In the genomic region with DNA sequence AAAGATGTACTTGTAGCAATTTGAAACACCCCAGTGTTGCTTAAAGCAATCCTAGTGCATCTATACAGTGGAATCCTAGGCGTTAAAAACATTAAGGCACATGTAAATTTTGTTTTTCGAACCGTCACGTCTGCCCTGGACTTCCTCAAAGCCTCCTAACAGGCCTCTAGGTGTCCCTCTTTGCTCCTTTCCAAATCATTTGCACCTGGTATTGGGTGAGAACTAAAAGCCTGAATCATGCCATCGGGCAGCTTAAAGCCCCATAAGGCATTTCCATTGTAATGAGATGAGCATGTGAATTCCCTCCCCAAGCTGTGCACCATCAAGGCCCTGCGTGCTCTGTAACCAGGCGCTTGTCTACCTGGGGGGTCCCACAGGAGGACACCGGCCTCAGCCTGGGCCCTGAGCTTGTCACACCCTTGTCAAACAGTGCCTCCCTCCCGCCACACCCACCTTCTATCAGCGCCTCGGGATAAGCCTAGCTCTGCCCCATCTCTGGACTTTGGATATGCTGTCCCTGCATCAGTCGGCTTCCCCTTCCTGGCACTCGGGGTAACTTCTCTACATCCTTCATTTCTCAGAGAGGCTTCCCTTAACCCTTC, we compare ENCODE assay signal across 32 cellular contexts.
A peak's percentile ranks its signal among the peaks of the same experiment; 100 is the strongest.
DNase-seq lines count a peak whose midpoint lies in the region; FAIRE-seq and TF ChIP-seq lines count a peak whose summit lies in the region.
"Had no signal": no experiment of that assay in that cellular context is flagged by ENCODE, and none has a peak within 500 bp of the region (broad histone marks: within the 10 kb centered on the region; RNA-seq: fewer than 3 reads in every experiment).

No MANE protein-coding gene starts in this region.

- no peaks in the 10 kb centered on the region for H3K27me3 ChIP-seq in small intestine (ENCODE audit: control insufficient read depth in 2 of 2, insufficient read depth in 2 of 2, low read length in 2 of 2)
- H3K27me3 ChIP-seq in adrenal gland = no peaks in the 10 kb centered on the region
- H3K27me3 ChIP-seq: body of pancreas, thyroid gland, uterus had no signal

- TF ChIP-seq CTCF in coronary artery (IDR thresholded peaks at IDR 0.05) (no peak), adrenal gland (IDR thresholded peaks at IDR 0.05) (no peak)

- FAIRE-seq in small intestine (lab: Jason Lieb, UNC) = no peak
- FAIRE-seq: frontal cortex, GM12891 had no signal

- no peak overlapping the region for H3K4me3 ChIP-seq in small intestine (ENCODE audit: low read depth in 1 of 2, low read length in 2 of 2)
- H3K4me3 ChIP-seq in coronary artery = no peak overlapping the region
- H3K4me3 ChIP-seq in adrenal gland = no peak overlapping the region
- H3K4me3 ChIP-seq: body of pancreas, prostate gland, stomach, thyroid gland, uterus had no signal

- H3K9me3 ChIP-seq in small intestine (ENCODE audit: control insufficient read depth, low read depth) (no peaks in the 10 kb centered on the region), adrenal gland (replicated peaks in 1 of 3) (no peaks in the 10 kb centered on the region)
- H3K9me3 ChIP-seq: body of pancreas, neutrophil, prostate gland, stomach, thyroid gland, uterus had no signal

- intact Hi-C loops in adrenal gland (cut with DNase I) = loop anchor here (5.0 to 10.0 kb wide), 5 partner anchors 174 to 957 kb away; no protein-coding TSS in a partner anchor

- DNase-seq in NCI-H748 (lab: John Stamatoyannopoulos, UW; ENCODE audit: unreplicated experiment) = peak; percentile 1
- no peak for DNase-seq in NCI-H748 treated with DMSO at 0.1 percent for 48 hours (lab: John Stamatoyannopoulos, UW)
- DNase-seq in NCI-H82 (lab: John Stamatoyannopoulos, UW) = peak; percentile 69
- peak; percentile 37 for DNase-seq in iPS-NIHi11 (ENCODE audit: low spot score)
- DNase-seq in small intestine = peak; percentile 61
- DNase-seq in activated naive CD4-positive, alpha-beta T cell treated with Interleukin-2 at 50 U/mL for 16 hours = no peak
- no peak for DNase-seq in coronary artery (ENCODE audit: low spot score)
- no peak for DNase-seq in adrenal gland
- DNase-seq: activated CD4-positive, alpha-beta T cell treated with anti-CD3 and anti-CD28 coated beads, Interleukin-2, amount 50 U/mL, for 4 hours; activated naive CD4-positive, alpha-beta T cell; activated T-cell treated with anti-CD3 and anti-CD28 coated beads, Interleukin-2, amount 50 U/mL, for 72 hours; AML-193; body of pancreas; Calu3; CD4-positive, CD25-positive, alpha-beta regulatory T cell; cerebellar nuclear complex; HCEC 1CT; hippocampal formation; MV-4-11; NCI-H1436 treated with DMSO at 0.1 percent for 48 hours; NCI-H2081 treated with DMSO at 0.1 percent for 48 hours; NCI-H446; Right ventricle myocardium superior; stimulated activated CD4-positive, alpha-beta T cell treated with anti-CD3 and anti-CD28 coated beads, Interleukin-4, amount 100 ng/mL, for 1 hour; stomach; T-helper 17 cell; thyroid gland; uterus had no signal

- H3K36me3 ChIP-seq in small intestine (ENCODE audit: control insufficient read depth in 2 of 2, insufficient read depth in 2 of 2, low read length in 2 of 2) (no peaks in the 10 kb centered on the region), adrenal gland (replicated peaks in 1 of 2) (no peaks in the 10 kb centered on the region)
- H3K36me3 ChIP-seq: neutrophil, prostate gland, stomach, thyroid gland, uterus had no signal

- H3K27ac ChIP-seq in small intestine (ENCODE audit: low read depth in 1 of 2, low read length in 1 of 2) = no peak overlapping the region
- H3K27ac ChIP-seq in coronary artery = no peak overlapping the region
- no peak overlapping the region for H3K27ac ChIP-seq in adrenal gland
- H3K27ac ChIP-seq: body of pancreas, neutrophil, prostate gland, stomach, thyroid gland, uterus had no signal

- 30 to 46% (median 38%) methylated on average over 13 of the region's 13 CpGs for WGBS in small intestine, 3 donors
- 70 to 81% (median 75%) methylated on average over 12 to 13 of the region's 13 CpGs for WGBS in adrenal gland, 4 donors

- no peak for TF ChIP-seq POLR2A in adrenal gland (IDR thresholded peaks at IDR 0.05)

- H3K4me1 ChIP-seq in small intestine (ENCODE audit: control insufficient read depth in 2 of 2, insufficient read depth in 1 of 2, low read depth in 1 of 2, low read length in 1 of 2) (no peaks in the 10 kb centered on the region), adrenal gland (replicated peaks in 1 of 2) (no peaks in the 10 kb centered on the region)
- H3K4me1 ChIP-seq: prostate gland, thyroid gland had no signal

Comparison
In these comparisons a context has a peak if more than half of its experiments do, and no peak if none do; other contexts are left out.
1. DNase-seq: peak in NCI-H748 (single experiment), NCI-H82 (single experiment), iPS-NIHi11 (single experiment) and small intestine (single experiment); none in NCI-H748 treated with DMSO at 0.1 percent for 48 hours (single experiment), activated naive CD4-positive, alpha-beta T cell treated with Interleukin-2 at 50 U/mL for 16 hours (single experiment), coronary artery (single experiment) and adrenal gland (0 of 7).